Comparison of ENCODE assay signal across 8 cellular contexts in the genomic region with DNA sequence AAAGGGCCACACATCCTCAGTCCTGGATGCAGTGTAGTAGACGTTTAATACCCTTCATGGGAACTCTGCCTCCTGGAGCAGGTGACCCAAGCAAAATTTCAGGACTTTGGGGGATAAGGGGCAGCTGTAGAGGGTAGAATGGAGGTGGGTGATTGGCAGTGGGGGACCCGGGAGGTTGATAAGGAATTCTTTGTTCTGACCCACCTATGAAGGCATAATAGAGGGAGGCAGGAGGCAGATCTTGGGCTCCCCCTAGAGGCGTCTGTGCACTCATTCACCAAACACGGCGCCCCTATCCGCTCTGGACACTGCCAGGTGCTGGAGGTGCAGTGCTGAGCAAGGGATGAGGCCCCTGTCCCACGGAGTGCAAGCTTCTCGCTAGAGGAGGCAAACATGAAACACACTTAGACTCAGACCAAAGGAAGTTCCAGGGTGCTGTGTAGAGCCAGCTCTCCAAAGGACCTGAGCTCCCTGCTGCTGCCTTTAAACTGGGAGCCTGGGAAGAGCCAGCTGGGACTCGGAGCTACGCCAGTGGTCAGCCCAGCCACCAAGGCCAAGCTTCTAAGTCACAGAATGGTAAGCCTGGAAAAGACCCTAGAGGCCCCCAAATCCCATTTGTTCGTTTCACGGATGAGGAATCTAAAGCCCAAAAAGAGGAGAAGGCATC. TPM values are rescaled to one million over a fixed set of nuclear protein-coding genes. Genes with fewer than 3 reads are reported as not detected.
DNase-seq lines count a peak whose midpoint lies in the region; ATAC-seq, FAIRE-seq and TF ChIP-seq lines count a peak whose summit lies in the region.

No MANE protein-coding gene starts in this region.

- H3K36me3 Mint-ChIP-seq in activated CD8-positive, alpha-beta T cell treated with anti-CD3 and anti-CD28 coated beads, Interleukin-2, amount 10 ng/mL, durations not matched to agents 7 days and 5 days (ENCODE audit: low read depth), result peaks cover 18% of the 10 kb centered on the region
- H3K36me3 Mint-ChIP-seq in endodermal cell (ENCODE audit: low read depth), result no peaks in the 10 kb centered on the region
- H3K36me3 Mint-ChIP-seq in naive B cell, result no peaks in the 10 kb centered on the region

- no peaks in the 10 kb centered on the region for H3K27me3 Mint-ChIP-seq in activated CD8-positive, alpha-beta T cell treated with anti-CD3 and anti-CD28 coated beads, Interleukin-2, amount 10 ng/mL, durations not matched to agents 7 days and 5 days (ENCODE audit: low read depth)
- H3K27me3 Mint-ChIP-seq in endodermal cell (ENCODE audit: insufficient read depth) (no peaks in the 10 kb centered on the region), naive B cell (no peaks in the 10 kb centered on the region)
- no peaks in the 10 kb centered on the region for H3K27me3 Mint-ChIP-seq in stimulated activated naive CD8-positive, alpha-beta T cell treated with anti-CD3 and anti-CD28 coated beads, Interleukin-15, amount 100 ng/mL, for 72 hours

- WGBS in endodermal cell (ENCODE audit: insufficient coverage in 1 of 2, insufficient read length in 1 of 2), 2 experiments, result 44 to 56% methylated on average over 9 to 12 of the region's 12 CpGs

- peak; percentile 90 for ATAC-seq in HG03342 (IDR thresholded peaks at IDR 0.05; ENCODE audit: unreplicated experiment)
- ATAC-seq in activated CD8-positive, alpha-beta T cell treated with anti-CD3 and anti-CD28 coated beads, Interleukin-2, amount 10 ng/mL, durations not matched to agents 7 days and 5 days, result peak; percentile 90
- peak; percentile 72 to 84 for ATAC-seq in naive B cell (ENCODE audit: low read depth in 2 of 2)
- peak; percentile 89 for ATAC-seq in stimulated activated naive CD8-positive, alpha-beta T cell treated with anti-CD3 and anti-CD28 coated beads, Interleukin-15, amount 100 ng/mL, for 72 hours

- H3K27ac Mint-ChIP-seq in activated CD8-positive, alpha-beta T cell treated with anti-CD3 and anti-CD28 coated beads, Interleukin-2, amount 10 ng/mL, durations not matched to agents 7 days and 5 days, result no peak overlapping the region
- H3K27ac Mint-ChIP-seq in endodermal cell (no peak overlapping the region), naive B cell (peak overlapping the region in 2 of 6 donors; percentile 24 to 68)
- H3K27ac Mint-ChIP-seq in stimulated activated naive CD8-positive, alpha-beta T cell treated with anti-CD3 and anti-CD28 coated beads, Interleukin-15, amount 100 ng/mL, for 72 hours, result no peak overlapping the region

- CTCF ChIA-PET in activated CD8-positive, alpha-beta T cell treated with anti-CD3 and anti-CD28 coated beads, Interleukin-2, amount 10 ng/mL, durations not matched to agents 7 days and 5 days (lab: Charles Lee), result interaction anchor here (0.7 to 7.6 kb wide), 32 partner anchors 10 to 237 kb away, joined by 3 to 94 read pairs (median 4); partner anchors contain the start of genes GRPEL2 and PCYOX1L

- no peak overlapping the region for H3K9ac ChIP-seq in endodermal cell (ENCODE audit: extremely low read depth, low read length, poor library complexity, severe bottlenecking)

- peak; percentile 35 for FAIRE-seq in GM19239 (lab: Jason Lieb, UNC)

- H3K4me1 ChIP-seq in endodermal cell (ENCODE audit: control insufficient read depth, insufficient read depth, low read length), result no peaks in the 10 kb centered on the region

- no peaks in the 10 kb centered on the region for H3K36me3 ChIP-seq in endodermal cell (ENCODE audit: control insufficient read depth, insufficient read depth, low read length)

- DNase-seq in GM19239 (ENCODE audit: insufficient read length, low spot score), result peak; percentile 85
- peak; percentile 82 for DNase-seq in NCI-H82 (lab: John Stamatoyannopoulos, UW)
- peak; percentile 79 for DNase-seq in activated CD8-positive, alpha-beta T cell treated with anti-CD3 and anti-CD28 coated beads, Interleukin-2, amount 10 ng/mL, durations not matched to agents 7 days and 5 days
- DNase-seq in endodermal cell, result peak; percentile 92
- DNase-seq in naive B cell, result peak; percentile 47
- peak; percentile 54 to 67 for DNase-seq in stimulated activated naive CD8-positive, alpha-beta T cell treated with anti-CD3 and anti-CD28 coated beads, Interleukin-15, amount 100 ng/mL, for 72 hours

- H3K9me3 Mint-ChIP-seq in activated CD8-positive, alpha-beta T cell treated with anti-CD3 and anti-CD28 coated beads, Interleukin-2, amount 10 ng/mL, durations not matched to agents 7 days and 5 days (ENCODE audit: insufficient read depth), result no peaks in the 10 kb centered on the region
- H3K9me3 Mint-ChIP-seq in endodermal cell (no peaks in the 10 kb centered on the region), naive B cell (no peaks in the 10 kb centered on the region)
- H3K9me3 Mint-ChIP-seq in stimulated activated naive CD8-positive, alpha-beta T cell treated with anti-CD3 and anti-CD28 coated beads, Interleukin-15, amount 100 ng/mL, for 72 hours, result no peaks in the 10 kb centered on the region

- TF ChIP-seq CTCF in C4-2B (conservative IDR thresholded peaks at IDR 0.05) (peak; percentile 95), endodermal cell (conservative IDR thresholded peaks at IDR 0.05) (peak; percentile 88)

- H3K4me1 Mint-ChIP-seq in activated CD8-positive, alpha-beta T cell treated with anti-CD3 and anti-CD28 coated beads, Interleukin-2, amount 10 ng/mL, durations not matched to agents 7 days and 5 days (ENCODE audit: low read depth), result peaks cover 7% of the 10 kb centered on the region
- H3K4me1 Mint-ChIP-seq in endodermal cell, result peaks cover 2% of the 10 kb centered on the region
- H3K4me1 Mint-ChIP-seq in naive B cell, result peaks cover 8 to 21% (median 14%) of the 10 kb centered on the region in 3 donors
- H3K4me1 Mint-ChIP-seq in stimulated activated naive CD8-positive, alpha-beta T cell treated with anti-CD3 and anti-CD28 coated beads, Interleukin-15, amount 100 ng/mL, for 72 hours, result peaks cover 28% of the 10 kb centered on the region

- POLR2A ChIA-PET in activated CD8-positive, alpha-beta T cell treated with anti-CD3 and anti-CD28 coated beads, Interleukin-2, amount 10 ng/mL, durations not matched to agents 7 days and 5 days (lab: Charles Lee), result no interaction called here

- H3K27ac ChIP-seq in C4-2B (no peak overlapping the region), endodermal cell (ENCODE audit: low read depth, low read length) (no peak overlapping the region)

- no peaks in the 10 kb centered on the region for H3K9me3 ChIP-seq in endodermal cell (ENCODE audit: control insufficient read depth, low read length)

- no peaks in the 10 kb centered on the region for H3K27me3 ChIP-seq in endodermal cell (ENCODE audit: control insufficient read depth, insufficient read depth, low read length, poor library complexity, severe bottlenecking)

- H3K4me3 ChIP-seq in endodermal cell (ENCODE audit: low read length), result no peak overlapping the region

- no peak overlapping the region for H3K4me3 Mint-ChIP-seq in activated CD8-positive, alpha-beta T cell treated with anti-CD3 and anti-CD28 coated beads, Interleukin-2, amount 10 ng/mL, durations not matched to agents 7 days and 5 days
- no peak overlapping the region for H3K4me3 Mint-ChIP-seq in endodermal cell
- H3K4me3 Mint-ChIP-seq in naive B cell, result no peak overlapping the region
- H3K4me3 Mint-ChIP-seq in stimulated activated naive CD8-positive, alpha-beta T cell treated with anti-CD3 and anti-CD28 coated beads, Interleukin-15, amount 100 ng/mL, for 72 hours, result no peak overlapping the region

RNA-seq across cellular contexts. Expression of gene IL17B, which starts 7.7 kb away (rescaled TPM):
- total RNA-seq in activated CD8-positive, alpha-beta T cell treated with anti-CD3 and anti-CD28 coated beads, Interleukin-2, amount 10 ng/mL, durations not matched to agents 7 days and 5 days, result not detected
- total RNA-seq in endodermal cell, result not detected
- not detected for polyA plus RNA-seq in endodermal cell (2013, experiment 1 of 2)
- polyA plus RNA-seq in endodermal cell (2013, experiment 2 of 2), result not detected
- not detected for polyA plus RNA-seq in naive B cell (ENCODE audit: low read depth in 6 of 6)

RNA-seq across cellular contexts. Expression of gene PCYOX1L, which starts 13.6 kb away (rescaled TPM):
- total RNA-seq in activated CD8-positive, alpha-beta T cell treated with anti-CD3 and anti-CD28 coated beads, Interleukin-2, amount 10 ng/mL, durations not matched to agents 7 days and 5 days, result 10 to 100 TPM; 33.9 to 35.0 TPM
- total RNA-seq in endodermal cell, result 10 to 100 TPM; 11.1 to 11.7 TPM
- polyA plus RNA-seq in endodermal cell (2013, experiment 1 of 2), result 16.1 TPM
- 13.6 TPM for polyA plus RNA-seq in endodermal cell (2013, experiment 2 of 2)
- polyA plus RNA-seq in naive B cell (ENCODE audit: low read depth in 6 of 6), result 1 to 10 TPM; 5.4 to 9.2 (median 8.0) TPM

RNA-seq across cellular contexts. Expression of gene GRPEL2, which starts 26.1 kb away (rescaled TPM):
- 10 to 100 TPM; 29.9 to 30.0 TPM for total RNA-seq in activated CD8-positive, alpha-beta T cell treated with anti-CD3 and anti-CD28 coated beads, Interleukin-2, amount 10 ng/mL, durations not matched to agents 7 days and 5 days
- total RNA-seq in endodermal cell, result 10 to 100 TPM; 26.2 to 31.6 TPM
- 12.4 TPM for polyA plus RNA-seq in endodermal cell (2013, experiment 1 of 2)
- 11.6 TPM for polyA plus RNA-seq in endodermal cell (2013, experiment 2 of 2)
- polyA plus RNA-seq in naive B cell (ENCODE audit: low read depth in 6 of 6), result 1 to 10 TPM in 5 of 6 donors, under 1 TPM in 1; 0.49 to 3.4 (median 2.0) TPM
